Comparison of ENCODE assay signal across 32 cellular contexts in the genomic region with DNA sequence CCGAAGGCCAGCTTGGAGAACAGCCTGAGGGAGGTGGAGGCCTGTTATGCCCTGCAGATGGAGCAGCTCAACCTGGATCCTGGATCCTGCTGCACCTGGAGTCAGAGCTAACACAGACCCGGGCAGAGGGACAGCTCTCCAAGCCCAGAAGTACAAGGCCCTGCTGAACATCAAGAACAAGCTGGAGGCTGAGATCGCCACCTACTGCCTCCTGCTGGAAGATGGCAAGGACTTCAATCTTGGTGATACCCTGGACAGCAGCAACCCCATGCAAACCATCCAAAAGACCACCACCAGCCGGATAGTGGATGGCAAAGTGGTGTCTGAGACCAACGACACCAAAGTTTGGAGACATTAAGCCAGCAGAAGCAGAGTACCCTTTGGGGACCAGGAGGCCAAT.
DNase-seq lines count a peak whose midpoint lies in the region; TF ChIP-seq lines count a peak whose summit lies in the region.
"Had no signal": no experiment of that assay in that cellular context is flagged by ENCODE, and none has a peak within 500 bp of the region (broad histone marks: within the 10 kb centered on the region; RNA-seq: fewer than 3 reads in every experiment).

No MANE protein-coding gene starts in this region.

- no peaks in the 10 kb centered on the region for H3K79me2 ChIP-seq in mesendoderm (ENCODE audit: control insufficient read depth, insufficient read depth, low read length)

- H4K8ac ChIP-seq in mesendoderm (ENCODE audit: low read depth, low read length), result no peak overlapping the region

- no peak overlapping the region for H3K9ac ChIP-seq in NT2/D1 (ENCODE audit: insufficient read length, low read depth)
- no peak overlapping the region for H3K9ac ChIP-seq in endodermal cell (ENCODE audit: extremely low read depth, low read length, poor library complexity, severe bottlenecking)
- H3K9ac ChIP-seq in mesendoderm (ENCODE audit: low read length), result no peak overlapping the region

- no peak overlapping the region for H2BK15ac ChIP-seq in mesendoderm (replicated peaks; ENCODE audit: low read depth)

- H3K4me1 ChIP-seq in NT2/D1 (ENCODE audit: insufficient read depth, insufficient read length), result no peaks in the 10 kb centered on the region
- no peaks in the 10 kb centered on the region for H3K4me1 ChIP-seq in endodermal cell (ENCODE audit: control insufficient read depth, insufficient read depth, low read length)
- H3K4me1 ChIP-seq in mesendoderm (ENCODE audit: control insufficient read depth, low read depth, low read length), result no peaks in the 10 kb centered on the region
- H3K4me1 ChIP-seq: colonic mucosa, esophagus muscularis mucosa, vagina had no signal

- no peak overlapping the region for H3K4ac ChIP-seq in mesendoderm (ENCODE audit: low read depth, low read length)

- no peaks in the 10 kb centered on the region for H3K4me1 Mint-ChIP-seq in endodermal cell
- H3K4me1 Mint-ChIP-seq: activated CD4-positive, alpha-beta T cell treated with anti-CD3 and anti-CD28 coated beads, Interleukin-2, amount 10 ng/mL, durations not matched to agents 24 days and 14 days; naive B cell had no signal

- no peak overlapping the region for H3K4me3 ChIP-seq in NT2/D1 (ENCODE audit: insufficient read length, low read depth)
- H3K4me3 ChIP-seq in endodermal cell (ENCODE audit: low read length), result no peak overlapping the region
- H3K4me3 ChIP-seq in mesendoderm (ENCODE audit: low read length), result no peak overlapping the region
- H3K4me3 ChIP-seq: colonic mucosa, esophagus muscularis mucosa, vagina had no signal

- H3K27me3 Mint-ChIP-seq in endodermal cell (ENCODE audit: insufficient read depth), result no peaks in the 10 kb centered on the region
- H3K27me3 Mint-ChIP-seq: activated CD4-positive, alpha-beta T cell treated with anti-CD3 and anti-CD28 coated beads, Interleukin-2, amount 10 ng/mL, durations not matched to agents 24 days and 14 days had no signal

- TF ChIP-seq CTCF in endodermal cell (conservative IDR thresholded peaks at IDR 0.05), result peak; percentile 71

- H3K56ac ChIP-seq in mesendoderm (ENCODE audit: low read length), result no peak overlapping the region

- no peak overlapping the region for H2BK5ac ChIP-seq in mesendoderm (ENCODE audit: low read length)

- no peak overlapping the region for H3K27ac Mint-ChIP-seq in endodermal cell
- H3K27ac Mint-ChIP-seq: activated CD4-positive, alpha-beta T cell treated with anti-CD3 and anti-CD28 coated beads, Interleukin-2, amount 10 ng/mL, durations not matched to agents 24 days and 14 days; HFFc6; mesothelial cell of epicardium; naive B cell had no signal

- H3K9me3 ChIP-seq in NT2/D1 (ENCODE audit: insufficient read depth, low read length), result no peaks in the 10 kb centered on the region
- H3K9me3 ChIP-seq in endodermal cell (ENCODE audit: control insufficient read depth, low read length), result peaks cover 6% of the 10 kb centered on the region
- H3K9me3 ChIP-seq: colonic mucosa, vagina had no signal

- DNase-seq in DMS53 (lab: John Stamatoyannopoulos, UW) (peak; percentile 46), DMS53 treated with DMSO at 0.1 percent for 48 hours (lab: John Stamatoyannopoulos, UW; ENCODE audit: unreplicated experiment) (no peak), NT2/D1 (ENCODE audit: low read depth, low spot score) (peak; percentile 13), endodermal cell (peak; percentile 81), mesendoderm (peak; percentile 67), HCEC 1CT (no peak), cerebellum (ENCODE audit: low spot score) (no peak)
- DNase-seq in activated effector memory CD4-positive, alpha-beta T cell treated with Interleukin-2 at 50 U/mL for 16 hours, result no peak
- DNase-seq: activated CD4-positive, alpha-beta T cell treated with anti-CD3 and anti-CD28 coated beads, Interleukin-2, amount 10 ng/mL, durations not matched to agents 24 days and 14 days; activated naive CD4-positive, alpha-beta T cell treated with anti-CD3 and anti-CD28 coated beads, Interleukin-2, amount 50 U/mL, for 16 hours; activated T-cell treated with anti-CD3 and anti-CD28 coated beads, Interleukin-2, amount 50 U/mL, for 4 hours; amniotic stem cell; Calu3; colonic mucosa; effector memory CD4-positive, alpha-beta T cell; HFFc6; hypothalamus; Kasumi-1; left ventricle myocardium superior; naive B cell; NCI-H1092; NCI-H1930; NCI-H2227 treated with DMSO at 0.1 percent for 48 hours; NCI-H774; occipital lobe; stimulated activated naive CD8-positive, alpha-beta T cell treated with anti-CD3 and anti-CD28 coated beads, Interleukin-15, Interleukin-2, amounts not matched to agents 100 U/mL and 50 U/mL, for 24 hours had no signal

- H3K79me1 ChIP-seq in mesendoderm (ENCODE audit: low read length), result no peaks in the 10 kb centered on the region

- H3K27me3 ChIP-seq in NT2/D1 (ENCODE audit: insufficient read depth, insufficient read length) (no peaks in the 10 kb centered on the region), endodermal cell (ENCODE audit: control insufficient read depth, insufficient read depth, low read length, poor library complexity, severe bottlenecking) (no peaks in the 10 kb centered on the region), mesendoderm (ENCODE audit: insufficient read depth, low read length, poor library complexity) (no peaks in the 10 kb centered on the region)
- H3K27me3 ChIP-seq: colonic mucosa, esophagus muscularis mucosa, vagina had no signal

- no peak overlapping the region for H2BK120ac ChIP-seq in mesendoderm (ENCODE audit: low read depth, low read length)

- H3K36me3 Mint-ChIP-seq in endodermal cell (ENCODE audit: low read depth), result no peaks in the 10 kb centered on the region
- H3K36me3 Mint-ChIP-seq: naive B cell had no signal

- H3K4me3 Mint-ChIP-seq in endodermal cell, result no peak overlapping the region
- H3K4me3 Mint-ChIP-seq: activated CD4-positive, alpha-beta T cell treated with anti-CD3 and anti-CD28 coated beads, Interleukin-2, amount 10 ng/mL, durations not matched to agents 24 days and 14 days; activated T-cell treated with anti-CD3 and anti-CD28 coated beads, Interleukin-2, amount 50 U/mL, for 4 hours; HFFc6; mesothelial cell of epicardium; naive B cell had no signal

- H3K18ac ChIP-seq in mesendoderm (ENCODE audit: low read length), result no peak overlapping the region

- H2AK5ac ChIP-seq in mesendoderm (ENCODE audit: low read length), result no peak overlapping the region

- no peak overlapping the region for H4K5ac ChIP-seq in mesendoderm (ENCODE audit: low read length)

- H3K36me3 ChIP-seq in NT2/D1 (ENCODE audit: insufficient read depth, insufficient read length, low read length) (no peaks in the 10 kb centered on the region), endodermal cell (ENCODE audit: control insufficient read depth, insufficient read depth, low read length) (no peaks in the 10 kb centered on the region), mesendoderm (ENCODE audit: control insufficient read depth, insufficient read depth, low read length) (no peaks in the 10 kb centered on the region)
- H3K36me3 ChIP-seq: colonic mucosa, esophagus muscularis mucosa, vagina had no signal

- H3K9me3 Mint-ChIP-seq in endodermal cell, result no peaks in the 10 kb centered on the region

- H3K4me2 ChIP-seq in mesendoderm (ENCODE audit: low read length), result no peak overlapping the region

- no peak overlapping the region for H3K23ac ChIP-seq in mesendoderm (ENCODE audit: low read length)

- 86 to 94% methylated on average over 2 to 5 of the region's 5 CpGs for WGBS in endodermal cell (ENCODE audit: insufficient coverage in 1 of 2, insufficient read length in 1 of 2), 2 experiments
- no CpG with 5 or more reads among the region's 5 CpGs for WGBS in mesendoderm (ENCODE audit: extremely low coverage, insufficient coverage, low lambda C conversion rate)

- H3K27ac ChIP-seq in endodermal cell (ENCODE audit: low read depth, low read length) (no peak overlapping the region), mesendoderm (ENCODE audit: low read depth, low read length) (no peak overlapping the region)
- H3K27ac ChIP-seq: 22Rv1, colonic mucosa, esophagus muscularis mucosa, HL-60, vagina, VCaP had no signal

Comparison
In these comparisons a context has a peak if more than half of its experiments do, and no peak if none do; other contexts are left out.
1. DNase-seq: peak in DMS53 (single experiment), NT2/D1 (single experiment), endodermal cell (single experiment) and mesendoderm (single experiment); none in DMS53 treated with DMSO at 0.1 percent for 48 hours (single experiment), HCEC 1CT (single experiment), cerebellum (single experiment) and activated effector memory CD4-positive, alpha-beta T cell treated with Interleukin-2 at 50 U/mL for 16 hours (single experiment).